ENCODE assay signal across 9 cellular contexts in genomic region chrX:38816158-38816557, GRCh38. TPM values are rescaled to one million over a fixed set of nuclear protein-coding genes. Genes with fewer than 3 reads are reported as not detected.
DNase-seq lines count a peak whose midpoint lies in the region; ATAC-seq, FAIRE-seq and TF ChIP-seq lines count a peak whose summit lies in the region.
"Had no signal": no experiment of that assay in that cellular context is flagged by ENCODE, and none has a peak within 500 bp of the region (broad histone marks: within the 10 kb centered on the region; RNA-seq: fewer than 3 reads in every experiment).

No MANE protein-coding gene starts in this region.

- no peaks in the 10 kb centered on the region for H3K9me3 Mint-ChIP-seq in activated naive CD4-positive, alpha-beta T cell treated with anti-CD3 and anti-CD28 coated beads, Interleukin-2, amount 50 U/mL, for 24 hours
- peaks cover 38% of the 10 kb centered on the region for H3K9me3 Mint-ChIP-seq in nephron progenitor cell

- peaks cover 29% of the 10 kb centered on the region for H3K4me1 Mint-ChIP-seq in activated naive CD4-positive, alpha-beta T cell treated with anti-CD3 and anti-CD28 coated beads, Interleukin-2, amount 50 U/mL, for 24 hours
- H3K4me1 Mint-ChIP-seq in nephron progenitor cell = no peaks in the 10 kb centered on the region

- no peaks in the 10 kb centered on the region for H3K36me3 ChIP-seq in KOPT-K1 (ENCODE audit: insufficient read depth, low read length)

- peak overlapping the region; percentile 67 for H3K27ac ChIP-seq in KOPT-K1 (ENCODE audit: low read depth, low read length, poor library complexity, severe bottlenecking)

- no peak for DNase-seq in GM12891 (ENCODE audit: insufficient read length, low spot score)
- DNase-seq in nephron progenitor cell = no peak
- no peak for DNase-seq in HPDE6-E6E7 (ENCODE audit: extremely low spot score)
- DNase-seq in frontal cortex (ENCODE audit: low spot score in 2 of 2) = no peak

- no peak for ATAC-seq in HG02870 (IDR thresholded peaks at IDR 0.05; ENCODE audit: unreplicated experiment)
- ATAC-seq: activated CD4-positive, CD25-positive, alpha-beta regulatory T cell treated with anti-CD3 and anti-CD28 coated beads, Interleukin-2, amount 50 U/mL, for 24 hours; Right ventricle myocardium inferior had no signal

- H3K4me3 Mint-ChIP-seq in activated naive CD4-positive, alpha-beta T cell treated with anti-CD3 and anti-CD28 coated beads, Interleukin-2, amount 50 U/mL, for 24 hours = peak overlapping the region; percentile 24
- H3K4me3 Mint-ChIP-seq in nephron progenitor cell = no peak overlapping the region

- peak overlapping the region; percentile 52 for H3K27ac Mint-ChIP-seq in activated naive CD4-positive, alpha-beta T cell treated with anti-CD3 and anti-CD28 coated beads, Interleukin-2, amount 50 U/mL, for 24 hours
- H3K27ac Mint-ChIP-seq in nephron progenitor cell = peak overlapping the region; percentile 57

- no peak for TF ChIP-seq POLR2A in GM12891 (IDR thresholded peaks at IDR 0.05; ENCODE audit: low read depth, low read length)

- no peaks in the 10 kb centered on the region for H3K27me3 Mint-ChIP-seq in activated naive CD4-positive, alpha-beta T cell treated with anti-CD3 and anti-CD28 coated beads, Interleukin-2, amount 50 U/mL, for 24 hours
- H3K27me3 Mint-ChIP-seq in nephron progenitor cell (ENCODE audit: low read depth, poor library complexity) = no peaks in the 10 kb centered on the region

- H3K9me3 ChIP-seq in KOPT-K1 (ENCODE audit: insufficient read depth, low read length, poor library complexity, severe bottlenecking) = no peaks in the 10 kb centered on the region

- H3K36me3 Mint-ChIP-seq in activated naive CD4-positive, alpha-beta T cell treated with anti-CD3 and anti-CD28 coated beads, Interleukin-2, amount 50 U/mL, for 24 hours = peaks cover 2% of the 10 kb centered on the region
- H3K36me3 Mint-ChIP-seq in nephron progenitor cell (ENCODE audit: low read depth) = peaks cover 5% of the 10 kb centered on the region

- no peak for TF ChIP-seq CTCF in nephron progenitor cell (IDR thresholded peaks at IDR 0.05)

- FAIRE-seq in GM12891 (lab: Jason Lieb, UNC) (peak; percentile 85), frontal cortex (lab: Jason Lieb, UNC) (no peak)

TF ChIP-seq in GM12891, 5 proteins besides CTCF, POLR2A, EP300 and RAD21:
- TF ChIP-seq PAX5 (IDR thresholded peaks at IDR 0.05; ENCODE audit: insufficient read depth, low read length, severe bottlenecking) = no peak
- no peak for TF ChIP-seq POLR2AphosphoS5 (IDR thresholded peaks at IDR 0.05; ENCODE audit: low read depth, low read length)
- TF ChIP-seq SPI1 (IDR thresholded peaks at IDR 0.05; ENCODE audit: low read depth, low read length) = no peak
- no peak for TF ChIP-seq POU2F2 (IDR thresholded peaks at IDR 0.05; ENCODE audit: low read depth, low read length)
- TF ChIP-seq TAF1 (IDR thresholded peaks at IDR 0.05; ENCODE audit: low read depth, low read length) = no peak
TF ChIP-seq in GM12891: peak in this region for 0.

RNA-seq across cellular contexts. Expression of gene MID1IP1, which starts 14.9 kb away (rescaled TPM):
- polyA plus RNA-seq in GM12891 (2012; ENCODE audit: low read depth, missing spikeins) = 31.1 TPM
- 22.4 TPM for total RNA-seq in frontal cortex
